ENCODE assay signal across 9 cellular contexts in genomic region chr21:45972716-45973474, GRCh38. TPM values are rescaled to one million over a fixed set of nuclear protein-coding genes. Genes with fewer than 3 reads are reported as not detected.
DNase-seq lines count a peak whose midpoint lies in the region; ATAC-seq, FAIRE-seq and TF ChIP-seq lines count a peak whose summit lies in the region.
"Had no signal": no experiment of that assay in that cellular context is flagged by ENCODE, and none has a peak within 500 bp of the region (broad histone marks: within the 10 kb centered on the region; RNA-seq: fewer than 3 reads in every experiment).

No MANE protein-coding gene starts in this region.

- no peaks in the 10 kb centered on the region for H3K27me3 ChIP-seq in SJSA1 (replicated peaks)

- in situ Hi-C loops in GM13976 (cut with MboI; ENCODE audit: low sequenced_read_pairs, unreplicated experiment), result no loop called here

- peak overlapping the region; percentile 89 for H3K27ac ChIP-seq in SJSA1

- no peak for TF ChIP-seq CTCF in GM13976 (IDR thresholded peaks at IDR 0.05; ENCODE audit: borderline replicate concordance, control extremely low read depth, extremely low read depth, insufficient read depth, missing control alignments)
- TF ChIP-seq CTCF in fibroblast of the aortic adventitia (IDR thresholded peaks at IDR 0.05; ENCODE audit: insufficient read depth, low read length), result no peak
- no peak for TF ChIP-seq CTCF in osteocyte (IDR thresholded peaks at IDR 0.05)

- peaks cover 56% of the 10 kb centered on the region for H3K4me1 ChIP-seq in SJSA1 (replicated peaks)

- DNase-seq in GM13976 (ENCODE audit: low spot score) (peak; percentile 41), SJSA1 (ENCODE audit: low read depth in 1 of 2, low spot score in 2 of 2) (peak; percentile 80 to 81), fibroblast of the aortic adventitia (ENCODE audit: low read depth) (peak; percentile 95), osteocyte (ENCODE audit: extremely low spot score, unreplicated experiment) (no peak), germinal center (ENCODE audit: low spot score) (no peak), GM19239 (ENCODE audit: insufficient read length, low spot score) (no peak), iPS-NIHi7 (ENCODE audit: extremely low spot score) (no peak)

- H3K4me3 ChIP-seq in SJSA1 (peak overlapping the region; percentile 36), fibroblast of the aortic adventitia (ENCODE audit: low read depth, low read length) (peak overlapping the region; percentile 59)

- H3K27ac Mint-ChIP-seq in osteocyte (ENCODE audit: unreplicated experiment), result peak overlapping the region; percentile 97

- H3K4me3 Mint-ChIP-seq in osteocyte (ENCODE audit: unreplicated experiment), result peak overlapping the region; percentile 68

- no peaks in the 10 kb centered on the region for H3K36me3 Mint-ChIP-seq in osteocyte (ENCODE audit: unreplicated experiment)

- no peaks in the 10 kb centered on the region for H3K36me3 ChIP-seq in SJSA1

- peaks cover 61% of the 10 kb centered on the region for H3K4me1 Mint-ChIP-seq in osteocyte (ENCODE audit: unreplicated experiment)

- no peaks in the 10 kb centered on the region for H3K9me3 ChIP-seq in SJSA1 (replicated peaks)

- no peaks in the 10 kb centered on the region for H3K9me3 Mint-ChIP-seq in osteocyte (ENCODE audit: unreplicated experiment)

- no peak for FAIRE-seq in GM19239 (lab: Jason Lieb, UNC)
- FAIRE-seq: TTC549 had no signal

- ATAC-seq in HG02678 (IDR thresholded peaks at IDR 0.05; ENCODE audit: unreplicated experiment), result no peak

- no peaks in the 10 kb centered on the region for H3K27me3 Mint-ChIP-seq in osteocyte (ENCODE audit: unreplicated experiment)

RNA-seq across cellular contexts. Expression of gene COL6A1, which starts 8.7 kb away (rescaled TPM):
- 108 and 149 TPM in 2 replicates for total RNA-seq in SJSA1 (2014; rRNA removed; shearing (Covaris generic))
- total RNA-seq in fibroblast of the aortic adventitia (ENCODE audit: low replicate concordance) (1,082 and 1,517 TPM in 2 replicates), osteocyte (1,503 and 1,582 TPM in 2 replicates)

Comparison
In these comparisons a context has a peak if more than half of its experiments do, and no peak if none do; other contexts are left out.
1. DNase-seq: peak in GM13976 (single experiment), SJSA1 (2 of 2) and fibroblast of the aortic adventitia (single experiment); none in osteocyte (single experiment), germinal center (single experiment), GM19239 (single experiment) and iPS-NIHi7 (single experiment).